ENCODE assay signal across 8 cellular contexts in the genomic region with DNA sequence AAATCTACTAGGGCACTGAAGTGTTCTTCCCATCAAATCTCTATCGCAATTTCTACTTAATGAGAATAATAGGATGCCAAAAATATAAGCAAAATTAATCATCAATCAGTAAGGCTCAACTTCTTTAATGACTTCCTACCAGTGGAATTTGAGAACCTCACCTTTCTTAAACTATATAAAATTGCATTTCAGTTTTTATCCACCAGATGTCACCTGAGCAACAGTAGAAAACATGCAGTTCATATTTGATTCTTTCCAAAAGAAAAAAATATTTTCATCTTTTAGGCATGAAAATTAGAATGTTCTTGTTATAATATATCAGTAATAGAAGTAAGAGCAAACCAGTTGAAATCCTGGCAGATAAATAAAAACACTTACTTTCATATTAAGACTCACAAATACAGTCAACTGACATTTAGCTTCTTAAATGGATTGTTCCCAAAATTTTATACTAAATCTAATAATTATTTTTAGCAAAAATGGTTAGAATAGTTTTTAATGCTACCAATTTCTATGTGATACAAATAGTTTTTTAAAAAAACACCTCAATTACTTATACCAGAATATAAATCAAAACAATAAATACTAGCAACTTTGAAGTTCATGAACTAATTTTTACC. TPM values are rescaled to one million over a fixed set of nuclear protein-coding genes. Genes with fewer than 3 reads are reported as not detected.
DNase-seq lines count a peak whose midpoint lies in the region; ATAC-seq and TF ChIP-seq lines count a peak whose summit lies in the region.

No MANE protein-coding gene starts in this region.

- H3K4me3 ChIP-seq in SK-N-SH (ENCODE audit: low read depth in 2 of 2, low read length in 1 of 2) = no peak overlapping the region
- no peak overlapping the region for H3K4me3 ChIP-seq in foreskin fibroblast (ENCODE audit: low read depth in 1 of 2, low read length in 2 of 2)

- no peak overlapping the region for H3K27ac ChIP-seq in SK-N-SH (ENCODE audit: low read depth in 2 of 2, low read length in 1 of 2)

- H3K27me3 ChIP-seq in SK-N-SH (ENCODE audit: insufficient read depth) = no peaks in the 10 kb centered on the region

- no peak for TF ChIP-seq EP300 in SK-N-SH (IDR thresholded peaks at IDR 0.05; ENCODE audit: borderline replicate concordance in 1 of 2, low read depth in 1 of 2, low read length in 1 of 2)

- no peak overlapping the region for H2AFZ ChIP-seq in SK-N-SH (ENCODE audit: low read depth)

- H3K79me2 ChIP-seq in SK-N-SH (ENCODE audit: insufficient read depth) = no peaks in the 10 kb centered on the region

- H3K4me2 ChIP-seq in SK-N-SH = no peak overlapping the region

- peak; percentile 78 for TF ChIP-seq RAD21 in SK-N-SH (IDR thresholded peaks at IDR 0.05; ENCODE audit: low read length)

- no peak overlapping the region for H3K9ac ChIP-seq in SK-N-SH

- TF ChIP-seq CTCF in SK-N-SH (IDR thresholded peaks at IDR 0.05) (peak; percentile 79), foreskin fibroblast (IDR thresholded peaks at IDR 0.05; ENCODE audit: low read depth, low read length) (peak; percentile 36)

- no peaks in the 10 kb centered on the region for H3K9me3 ChIP-seq in SK-N-SH

- CTCF ChIA-PET in SK-N-SH (lab: Yijun Ruan, JAX) = interaction anchor here (0.6 to 5.6 kb wide), 38 partner anchors 9 to 1225 kb away, joined by 3 to 65 read pairs (median 4); partner anchors contain the start of genes CCDC112, TICAM2 and TMED7

- H3K36me3 ChIP-seq in SK-N-SH (replicated peaks in 1 of 2; ENCODE audit: control insufficient read depth in 1 of 2, insufficient read depth in 2 of 2, low read length in 1 of 2) = no peaks in the 10 kb centered on the region

- 0% methylated on average over 1 of the region's 1 CpG for WGBS in SK-N-SH (ENCODE audit: low lambda C conversion rate)

- no peaks in the 10 kb centered on the region for H4K20me1 ChIP-seq in SK-N-SH (ENCODE audit: insufficient read depth)

- ATAC-seq in GM18870 (IDR thresholded peaks at IDR 0.05; ENCODE audit: unreplicated experiment) (no peak), HG03039 (IDR thresholded peaks at IDR 0.05; ENCODE audit: unreplicated experiment) (no peak), GM18517 (IDR thresholded peaks at IDR 0.05; ENCODE audit: unreplicated experiment) (no peak)

- peak; percentile 28 for DNase-seq in GM03348 (ENCODE audit: low spot score)
- DNase-seq in HT1080 (ENCODE audit: low read depth) = peak; percentile 48
- DNase-seq in SK-N-SH = no peak
- peak; percentile 26 to 72 for DNase-seq in foreskin fibroblast
- peak; percentile 17 for DNase-seq in retina

- no peaks in the 10 kb centered on the region for H3K9me2 ChIP-seq in SK-N-SH

- no peaks in the 10 kb centered on the region for H3K4me1 ChIP-seq in SK-N-SH (ENCODE audit: control insufficient read depth in 1 of 2, insufficient read depth in 2 of 2, low read depth in 1 of 2, low read length in 1 of 2)

- H3F3A ChIP-seq in SK-N-SH (replicated peaks; ENCODE audit: insufficient read depth) = peaks cover 3% of the 10 kb centered on the region

- POLR2A ChIA-PET in SK-N-SH (lab: Yijun Ruan, JAX) = no interaction called here

TF ChIP-seq in SK-N-SH, 30 proteins besides CTCF, POLR2A, EP300 and RAD21:
- TF ChIP-seq SMC3 (IDR thresholded peaks at IDR 0.05; ENCODE audit: low read depth, low read length) (peak; percentile 60), IRF3 (IDR thresholded peaks at IDR 0.05; ENCODE audit: low read depth, low read length) (no peak)
TF ChIP-seq in SK-N-SH: peak in this region for 1.

RNA-seq across cellular contexts. Expression of gene CCDC112, which starts 13.4 kb away (rescaled TPM):
- total RNA-seq in HT1080 (2014; rRNA removed; shearing (Covaris generic)) = 5.8 and 8.6 TPM in 2 replicates
- polyA plus RNA-seq in HT1080 (2015; cell fraction: cytosol; rRNA removed) = 5.7 and 5.9 TPM in 2 replicates
- polyA plus RNA-seq in HT1080 (2015; cell fraction: nucleus; rRNA removed) = 3.3 and 5.4 TPM in 2 replicates
- 2.3 and 2.4 TPM in 2 replicates for polyA plus RNA-seq in SK-N-SH (2012; rRNA removed)
- 2.9 and 4.3 TPM in 2 replicates for polyA plus RNA-seq in SK-N-SH (2012; cell fraction: cytosol; rRNA removed)
- 1.9 and 2.3 TPM in 2 replicates for polyA plus RNA-seq in SK-N-SH (2012; cell fraction: nucleus; rRNA removed)

RNA-seq across cellular contexts. Expression of gene PGGT1B, which starts 47.2 kb away (rescaled TPM):
- total RNA-seq in HT1080 (2014; rRNA removed; shearing (Covaris generic)) = 16.7 and 20.5 TPM in 2 replicates
- 7.7 and 8.6 TPM in 2 replicates for polyA plus RNA-seq in HT1080 (2015; cell fraction: cytosol; rRNA removed)
- polyA plus RNA-seq in HT1080 (2015; cell fraction: nucleus; rRNA removed) = 7.6 and 8.5 TPM in 2 replicates
- polyA plus RNA-seq in SK-N-SH (2012; rRNA removed) = 0.69 and 0.99 TPM in 2 replicates
- 1.1 and 1.4 TPM in 2 replicates for polyA plus RNA-seq in SK-N-SH (2012; cell fraction: cytosol; rRNA removed)
- polyA plus RNA-seq in SK-N-SH (2012; cell fraction: nucleus; rRNA removed) = 0.48 and 1.8 TPM in 2 replicates
